In the genomic region with DNA sequence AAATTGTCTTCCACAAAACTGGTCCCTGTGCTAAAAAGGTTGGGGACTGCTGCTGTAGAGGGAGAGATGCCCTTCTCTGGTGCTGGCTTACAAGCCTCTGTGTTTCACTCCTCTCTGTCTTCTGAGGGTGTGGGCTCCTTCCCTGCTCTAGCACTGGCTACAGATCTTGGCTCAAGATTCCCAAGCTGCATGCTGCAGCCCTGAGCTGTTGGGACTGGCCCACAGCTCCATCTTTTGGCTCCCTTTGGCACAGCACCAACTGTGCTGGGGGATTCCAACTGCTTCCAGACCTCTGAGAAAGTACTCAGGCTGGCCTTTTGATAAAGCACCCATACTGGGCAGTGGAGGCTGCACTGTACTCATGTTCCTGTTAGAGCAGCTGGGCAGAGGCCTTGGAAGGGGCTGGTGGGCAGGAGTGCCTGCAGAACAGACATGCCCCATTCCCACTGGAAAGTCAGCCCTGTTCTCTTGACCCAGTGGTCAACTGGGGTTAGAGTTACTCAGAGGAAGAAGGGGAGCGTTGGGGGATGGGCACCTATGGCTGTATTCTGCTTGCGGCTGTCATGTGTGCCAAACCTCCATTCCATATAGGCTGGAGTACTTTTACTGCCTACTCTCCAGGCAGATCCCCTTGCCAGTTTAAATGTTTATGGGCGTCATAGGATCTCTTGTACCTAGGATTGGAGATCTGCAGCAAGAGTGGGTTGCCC, we compare ENCODE assay signal across 8 cellular contexts. TPM values are rescaled to one million over a fixed set of nuclear protein-coding genes. Genes with fewer than 3 reads are reported as not detected.
DNase-seq lines count a peak whose midpoint lies in the region; ATAC-seq and TF ChIP-seq lines count a peak whose summit lies in the region.

No MANE protein-coding gene starts in this region.

- H3K36me3 Mint-ChIP-seq in endothelial cell (ENCODE audit: low read depth, unreplicated experiment) = peaks cover 15% of the 10 kb centered on the region
- H3K36me3 Mint-ChIP-seq in osteocyte (ENCODE audit: unreplicated experiment) = peaks cover 38% of the 10 kb centered on the region

- H3K9me3 ChIP-seq in GM23248 (ENCODE audit: low read depth) (no peaks in the 10 kb centered on the region), transverse colon (peaks cover 4 to 14% of the 10 kb centered on the region in 2 donors)

- H3K27ac Mint-ChIP-seq in endothelial cell (ENCODE audit: unreplicated experiment) (no peak overlapping the region), osteocyte (ENCODE audit: unreplicated experiment) (no peak overlapping the region)

- DNase-seq in GM23248 (peak; percentile 18), NCI-H82 treated with DMSO at 0.1 percent for 48 hours (lab: John Stamatoyannopoulos, UW; ENCODE audit: unreplicated experiment) (peak; percentile 2), endothelial cell (ENCODE audit: low spot score) (peak; percentile 63), osteocyte (ENCODE audit: extremely low spot score, unreplicated experiment) (no peak), NCI-H1417 (lab: John Stamatoyannopoulos, UW) (no peak), SKM-1 (lab: John Stamatoyannopoulos, UW; ENCODE audit: unreplicated experiment) (no peak), transverse colon (no peak)

- TF ChIP-seq POLR2A in transverse colon (IDR thresholded peaks at IDR 0.05) = no peak

- peaks cover 97% of the 10 kb centered on the region for H3K79me2 ChIP-seq in GM23248 (ENCODE audit: insufficient read depth)

- H3K4me3 ChIP-seq in GM23248 (no peak overlapping the region), transverse colon (no peak overlapping the region)

- intact Hi-C loops in transverse colon (cut with DNase I; ENCODE audit: low total_unique reads) = no loop called here

- H2AFZ ChIP-seq in GM23248 = no peak overlapping the region

- WGBS in GM23248 (ENCODE audit: low coverage in 1 of 2, low lambda C conversion rate in 2 of 2, missing lambda C conversion rate in 2 of 2), 2 experiments = 93 to 100% methylated on average over 3 of the region's 3 CpGs
- WGBS in transverse colon (ENCODE audit: low coverage in 1 of 2), 2 donors = 98% methylated on average over 3 of the region's 3 CpGs; no CpG with 5 or more reads in 1 of the 2 donors

- H3K9me3 Mint-ChIP-seq in endothelial cell (ENCODE audit: unreplicated experiment) (no peaks in the 10 kb centered on the region), osteocyte (ENCODE audit: unreplicated experiment) (peaks cover 21% of the 10 kb centered on the region)

- 0 out of 2 replicates have a peak, but pooled peaks cover 8% of the 10 kb centered on the region for H3K36me3 ChIP-seq in GM23248 (ENCODE audit: low read depth)
- H3K36me3 ChIP-seq in transverse colon = peaks cover 0 to 17% (median 0%) of the 10 kb centered on the region in 4 donors

- no peaks in the 10 kb centered on the region for H3K4me1 ChIP-seq in GM23248 (ENCODE audit: insufficient read depth)
- no peaks in the 10 kb centered on the region for H3K4me1 ChIP-seq in transverse colon

- H3F3A ChIP-seq in GM23248 (ENCODE audit: insufficient read depth) = no peaks in the 10 kb centered on the region

- peak; percentile 27 for TF ChIP-seq CTCF in endothelial cell (IDR thresholded peaks at IDR 0.05; ENCODE audit: unreplicated experiment)
- peak; percentile 43 for TF ChIP-seq CTCF in osteocyte (IDR thresholded peaks at IDR 0.05)
- TF ChIP-seq CTCF in transverse colon (IDR thresholded peaks at IDR 0.05) = no peak

- TF ChIP-seq EP300 in transverse colon (IDR thresholded peaks at IDR 0.05; ENCODE audit: low read depth) = no peak

- peaks cover 4% of the 10 kb centered on the region for H3K27me3 Mint-ChIP-seq in endothelial cell (ENCODE audit: unreplicated experiment)
- no peaks in the 10 kb centered on the region for H3K27me3 Mint-ChIP-seq in osteocyte (ENCODE audit: unreplicated experiment)

- H4K20me1 ChIP-seq in GM23248 (ENCODE audit: insufficient read depth) = no peaks in the 10 kb centered on the region; the same call in none of the 2 replicates

- H3K4me3 Mint-ChIP-seq in endothelial cell (ENCODE audit: unreplicated experiment) (no peak overlapping the region), osteocyte (ENCODE audit: unreplicated experiment) (no peak overlapping the region)

- H3K9me2 ChIP-seq in GM23248 (ENCODE audit: insufficient read depth) = no peaks in the 10 kb centered on the region

- in situ Hi-C loops in GM23248 (cut with MboI) (loop anchor here (25.0 kb wide), 2 partner anchors 787 to 1087 kb away; no protein-coding TSS in a partner anchor), transverse colon (cut with MboI; ENCODE audit: low pct_ligation_motif_present in 1 of 4, low pct_unique_long_range_greater_than_20kb in 1 of 4, low sequenced_read_pairs in 3 of 4) (loop anchor here in 3 of 4 donors (25.0 kb wide), 2 partner anchors 187 to 912 kb away; a partner anchor contains a TSS)

- H3K4me1 Mint-ChIP-seq in endothelial cell (ENCODE audit: unreplicated experiment) (peaks cover 2% of the 10 kb centered on the region), osteocyte (ENCODE audit: unreplicated experiment) (no peaks in the 10 kb centered on the region)

- no peak overlapping the region for H3K9ac ChIP-seq in GM23248

- H3K27ac ChIP-seq in GM23248 (no peak overlapping the region), transverse colon (no peak overlapping the region)

- H3K27me3 ChIP-seq in GM23248 (replicated peaks; ENCODE audit: insufficient read depth) = no peaks in the 10 kb centered on the region
- H3K27me3 ChIP-seq in transverse colon = no peaks in the 10 kb centered on the region

- H3K4me2 ChIP-seq in GM23248 (ENCODE audit: unreplicated experiment) = no peak overlapping the region

- no peak for ATAC-seq in GM21360 (IDR thresholded peaks at IDR 0.05; ENCODE audit: unreplicated experiment)

RNA-seq across cellular contexts. Expression of a gene that starts 55.7 kb away (rescaled TPM):
- 21.0 and 31.8 TPM in 2 replicates for total RNA-seq in GM23248 (2014; rRNA removed; shearing (Covaris generic))
- 19.2 and 19.7 TPM in 2 replicates for polyA plus RNA-seq in GM23248 (2016; fragmentation: Nextera tagmentation; extraction: Ambion mirVana)
- total RNA-seq in endothelial cell (ENCODE audit: unreplicated experiment) (25.7 TPM), osteocyte (23.7 and 26.4 TPM in 2 replicates), transverse colon (10 to 100 TPM in 3 of 4 donors, 1 to 10 TPM in 1; 5.6 to 42.6 (median 30.7) TPM)

Comparison
In these comparisons a context has a peak if more than half of its experiments do, and no peak if none do; other contexts are left out.
1. DNase-seq: peak in GM23248 (single experiment), NCI-H82 treated with DMSO at 0.1 percent for 48 hours (single experiment) and endothelial cell (single experiment); none in osteocyte (single experiment), NCI-H1417 (0 of 3), SKM-1 (single experiment) and transverse colon (single experiment).
2. CTCF ChIP-seq: peak in endothelial cell (single experiment) and osteocyte (single experiment); none in transverse colon (0 of 5).